ENCODE assay signal across 8 cellular contexts in the genomic region with DNA sequence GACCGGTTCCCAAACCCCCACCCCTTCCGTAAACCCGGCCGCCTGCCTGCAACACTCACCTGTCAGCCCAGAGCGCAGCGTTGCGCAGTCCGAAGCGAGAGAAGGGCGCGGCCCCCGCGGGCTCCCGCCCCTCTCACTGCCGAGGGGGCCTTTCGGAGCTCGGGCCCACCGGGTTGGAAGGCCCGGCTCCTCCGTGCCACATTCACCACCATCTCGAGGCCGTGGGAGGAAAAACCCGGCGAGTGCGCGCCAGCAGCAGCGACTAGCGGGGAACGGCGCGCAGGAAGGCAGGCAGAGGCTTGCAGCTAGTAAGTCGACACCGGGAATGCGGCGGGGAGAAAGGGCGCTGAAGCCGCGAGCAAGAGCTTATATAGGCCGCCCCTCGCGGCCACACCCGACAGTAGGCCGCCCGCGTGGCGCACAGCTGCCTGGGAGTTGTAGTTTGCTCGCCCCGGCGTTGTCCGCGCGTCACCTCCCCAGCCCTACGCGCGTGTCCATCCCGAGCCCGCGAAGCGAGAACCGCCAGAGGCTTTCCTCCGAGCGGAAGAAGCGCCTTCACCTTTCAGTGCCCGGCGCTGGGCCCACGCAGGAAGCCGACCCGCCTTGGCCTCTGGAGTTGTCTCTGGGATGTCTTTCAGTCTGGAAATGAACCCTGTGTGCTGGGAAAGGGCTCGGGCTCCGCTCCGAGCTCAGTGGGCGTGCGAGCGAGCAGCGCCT. TPM values are rescaled to one million over a fixed set of nuclear protein-coding genes. Genes with fewer than 3 reads are reported as not detected.
DNase-seq lines count a peak whose midpoint lies in the region; ATAC-seq and TF ChIP-seq lines count a peak whose summit lies in the region.

No MANE protein-coding gene starts in this region.

- H3K27me3 ChIP-seq in adrenal gland (no peaks in the 10 kb centered on the region), prostate gland (replicated peaks; ENCODE audit: insufficient read depth) (no peaks in the 10 kb centered on the region)

- TF ChIP-seq POLR2A in adrenal gland (IDR thresholded peaks at IDR 0.05) = peak; percentile 85 to 93
- TF ChIP-seq POLR2A in prostate gland (IDR thresholded peaks at IDR 0.05) = peak; percentile 85

- ATAC-seq in HG02759 (IDR thresholded peaks at IDR 0.05; ENCODE audit: unreplicated experiment) (peak; percentile 87), left cardiac atrium (peak; percentile 99)

- H3K27ac ChIP-seq in adrenal gland (peak overlapping the region; percentile 45 to 91 (median 82)), prostate gland (peak overlapping the region; percentile 84), urinary bladder (ENCODE audit: low read depth) (peak overlapping the region; percentile 93)

- intact Hi-C loops in adrenal gland (cut with DNase I) = no loop called here
- intact Hi-C loops in left cardiac atrium (cut with DNase I) = no loop called here
- intact Hi-C loops in prostate gland (cut with DNase I) = loop anchor here (2.0 to 10.0 kb wide), 3 partner anchors 29 to 64 kb away; partner anchors contain the start of genes RNU11, TAF12 and TRNAU1AP

- no peaks in the 10 kb centered on the region for H3K9me3 ChIP-seq in adrenal gland (replicated peaks in 1 of 3)
- H3K9me3 ChIP-seq in prostate gland = no peaks in the 10 kb centered on the region

- H3K4me1 ChIP-seq in adrenal gland (replicated peaks in 1 of 2) (peaks cover 5 to 15% of the 10 kb centered on the region in 2 donors), prostate gland (replicated peaks) (peaks cover 3% of the 10 kb centered on the region), urinary bladder (ENCODE audit: insufficient read depth) (no peaks in the 10 kb centered on the region)

- H3K4me3 ChIP-seq in GM12875 (ENCODE audit: low read depth, low read length) (peak overlapping the region; percentile 66), adrenal gland (peak overlapping the region; percentile 59 to 95 (median 83)), prostate gland (peak overlapping the region; percentile 75 to 83), urinary bladder (ENCODE audit: low read depth, low read length) (peak overlapping the region; percentile 98)

- H3K36me3 ChIP-seq in adrenal gland (replicated peaks in 1 of 2) (peaks cover 0 to 33% of the 10 kb centered on the region in 2 donors), prostate gland (peaks cover 0 to 16% of the 10 kb centered on the region in 2 donors), urinary bladder (ENCODE audit: insufficient read depth) (peaks cover 4% of the 10 kb centered on the region)

- DNase-seq in NCI-H1417 (lab: John Stamatoyannopoulos, UW) (peak; percentile 94 to 97 (median 95)), SW480 (ENCODE audit: low spot score) (peak; percentile 95), adrenal gland (peak; percentile 95 to 98 (median 97)), left cardiac atrium (peak; percentile 97), prostate gland (ENCODE audit: low spot score) (peak; percentile 96)

- TF ChIP-seq CTCF in GM12875 (IDR thresholded peaks at IDR 0.05; ENCODE audit: borderline replicate concordance, insufficient read depth, low read depth, low read length) = 0 out of 2 replicates have a peak, but pooled peaks have one; percentile 9
- peak in 4 of 6 experiments; percentile 16 to 54 (median 37) for TF ChIP-seq CTCF in adrenal gland (IDR thresholded peaks at IDR 0.05)
- peak in 2 of 4 experiments; percentile 54 to 63 for TF ChIP-seq CTCF in prostate gland (IDR thresholded peaks at IDR 0.05)

- 0 to 2% (median 0%) methylated on average over 7 to 75 of the region's 75 CpGs for WGBS in adrenal gland, 4 donors
- WGBS in prostate gland = under 1% methylated on average over 75 of the region's 75 CpGs
- under 1% methylated on average over 75 of the region's 75 CpGs for WGBS in urinary bladder

RNA-seq across cellular contexts. Expression of gene RAB42, which starts 10.4 kb away (rescaled TPM):
- 1 to 10 TPM; 2.4 to 7.2 (median 4.1) TPM for total RNA-seq in adrenal gland
- polyA plus RNA-seq in adrenal gland = 1 to 10 TPM in 2 of 3 donors, under 1 TPM in 1; 0.46 to 7.1 (median 1.0) TPM
- total RNA-seq in left cardiac atrium = 1 to 10 TPM; 1.6 to 2.7 TPM
- 1 to 10 TPM in 1 of 2 donors, under 1 TPM in 1; 0.34 to 1.9 TPM for total RNA-seq in prostate gland
- total RNA-seq in urinary bladder = 6.1 TPM
- 2.5 TPM for polyA plus RNA-seq in urinary bladder

RNA-seq across cellular contexts. Expression of gene TRNAU1AP, which starts 28.8 kb away (rescaled TPM):
- 10 to 100 TPM in 7 of 8 donors, 1 to 10 TPM in 1; 9.5 to 26.0 (median 18.5) TPM for total RNA-seq in adrenal gland
- polyA plus RNA-seq in adrenal gland = 10 to 100 TPM; 18.5 to 29.0 (median 22.9) TPM
- total RNA-seq in left cardiac atrium = 10 to 100 TPM; 15.5 TPM
- 10 to 100 TPM; 11.5 to 20.8 TPM for total RNA-seq in prostate gland
- 35.7 TPM for total RNA-seq in urinary bladder
- polyA plus RNA-seq in urinary bladder = 21.8 TPM

Comparison
In these comparisons a context has a peak if more than half of its experiments do, and no peak if none do; other contexts are left out.
1. Peak in every context shown above with its lines: DNase-seq, ATAC-seq, H3K4me3 ChIP-seq and H3K27ac ChIP-seq.